Comparison of ENCODE assay signal across 21 cellular contexts in the genomic region with DNA sequence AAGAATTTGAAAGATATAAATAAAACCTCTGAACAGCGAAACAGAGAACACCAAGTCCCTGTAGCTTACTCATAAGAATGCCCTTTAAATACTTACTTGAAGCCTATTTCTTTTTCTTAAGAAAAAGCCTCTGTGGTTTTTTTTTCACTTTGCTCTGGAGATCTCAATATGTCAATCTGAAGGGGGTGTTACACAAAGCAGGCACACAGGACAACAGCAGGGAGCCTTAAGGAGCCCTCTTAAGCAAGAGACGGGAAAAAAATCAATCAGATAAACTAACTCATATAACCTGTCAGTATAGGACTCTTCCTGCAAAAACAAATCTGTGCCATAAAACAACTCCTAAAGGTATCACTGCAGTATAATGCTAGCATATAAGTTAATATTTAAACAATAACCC.
DNase-seq lines count a peak whose midpoint lies in the region; ATAC-seq and TF ChIP-seq lines count a peak whose summit lies in the region.
"Had no signal": no experiment of that assay in that cellular context is flagged by ENCODE, and none has a peak within 500 bp of the region (broad histone marks: within the 10 kb centered on the region; RNA-seq: fewer than 3 reads in every experiment).

No MANE protein-coding gene starts in this region.

- H3K27ac ChIP-seq in neuronal stem cell (replicated peaks; ENCODE audit: low read length): no peak overlapping the region
- H3K27ac ChIP-seq: BLaER1, HL-60, PC-9, SJCRH30 had no signal

- CTCF ChIA-PET in HEK293T (lab: Yijun Ruan, JAX): no interaction called here
- CTCF ChIA-PET in activated CD8-positive, alpha-beta T cell treated with anti-CD3 and anti-CD28 coated beads for 36 hours (lab: Charles Lee): no interaction called here

- H3K27me3 ChIP-seq in neuronal stem cell (ENCODE audit: control insufficient read depth in 3 of 3, insufficient read depth in 3 of 3, low read depth in 1 of 3, low read length in 3 of 3): no peaks in the 10 kb centered on the region
- H3K27me3 ChIP-seq: BLaER1, SJCRH30 had no signal

- POLR2A ChIA-PET in HEK293T (lab: Yijun Ruan, JAX): no interaction called here
- POLR2A ChIA-PET in activated CD8-positive, alpha-beta T cell treated with anti-CD3 and anti-CD28 coated beads for 36 hours (lab: Charles Lee): no interaction called here

- no peak overlapping the region for H3K23ac ChIP-seq in neuronal stem cell (ENCODE audit: low read depth, low read length, poor library complexity)

- H3K4ac ChIP-seq in neuronal stem cell (ENCODE audit: low read length): no peak overlapping the region

- no peaks in the 10 kb centered on the region for H3K4me1 Mint-ChIP-seq in activated CD8-positive, alpha-beta T cell treated with anti-CD3 and anti-CD28 coated beads for 36 hours (ENCODE audit: low read depth)
- H3K4me1 Mint-ChIP-seq: T-cell had no signal

- no peak overlapping the region for H3K9ac ChIP-seq in neuronal stem cell (ENCODE audit: low read depth, low read length, poor library complexity)
- H3K9ac ChIP-seq: BLaER1 had no signal

- H3K18ac ChIP-seq in neuronal stem cell (ENCODE audit: low read length): no peak overlapping the region

- no peaks in the 10 kb centered on the region for H3K36me3 ChIP-seq in neuronal stem cell (replicated peaks in 1 of 2; ENCODE audit: control insufficient read depth in 2 of 2, insufficient read depth in 2 of 2, low read length in 2 of 2)
- H3K36me3 ChIP-seq: BLaER1, SJCRH30 had no signal

- no peak overlapping the region for H2BK15ac ChIP-seq in neuronal stem cell (ENCODE audit: low read length)

- no peak overlapping the region for H3K4me3 Mint-ChIP-seq in activated CD8-positive, alpha-beta T cell treated with anti-CD3 and anti-CD28 coated beads for 36 hours
- H3K4me3 Mint-ChIP-seq: CD4-positive, alpha-beta T cell; T-cell had no signal

- no peak overlapping the region for H4K8ac ChIP-seq in neuronal stem cell (ENCODE audit: low read depth, low read length)

- peak overlapping the region; percentile 11 for H3K4me2 ChIP-seq in neuronal stem cell (ENCODE audit: insufficient read depth, low read length, poor library complexity, severe bottlenecking)
- H3K4me2 ChIP-seq: BLaER1, PC-9 had no signal

- H3K9me3 ChIP-seq in neuronal stem cell (replicated peaks in 1 of 2; ENCODE audit: control insufficient read depth in 2 of 2, insufficient read depth in 1 of 2, low read depth in 1 of 2, low read length in 2 of 2): no peaks in the 10 kb centered on the region
- H3K9me3 ChIP-seq: BLaER1, SJCRH30 had no signal

- no peak overlapping the region for H4K91ac ChIP-seq in neuronal stem cell (ENCODE audit: low read depth, low read length, poor library complexity)

- H2AK5ac ChIP-seq in neuronal stem cell (ENCODE audit: low read depth, low read length): no peak overlapping the region

- DNase-seq in HEK293T (ENCODE audit: extremely low spot score) (peak; percentile 14), NCI-H2171 treated with DMSO at 0.1 percent for 48 hours (lab: John Stamatoyannopoulos, UW) (peak; percentile 71), amniotic epithelial cell (ENCODE audit: low read depth) (peak; percentile 52), neuronal stem cell (ENCODE audit: low spot score) (peak; percentile 26), GM13977 (ENCODE audit: low spot score) (no peak)
- DNase-seq in activated CD8-positive, alpha-beta T cell treated with anti-CD3 and anti-CD28 coated beads for 36 hours: no peak
- DNase-seq: CD4-positive, alpha-beta T cell; DMS53; Karpas-422; NCI-H1092 treated with DMSO at 0.1 percent for 48 hours; NCI-H146; NCI-H2029 treated with DMSO at 0.1 percent for 48 hours; NCI-H446 treated with DMSO at 0.1 percent for 48 hours; NCI-H526 treated with DMSO at 0.1 percent for 48 hours; PC-9; SJCRH30; T-cell had no signal

- H3K14ac ChIP-seq in neuronal stem cell (ENCODE audit: low read length): no peak overlapping the region

- peaks cover 0 to 5% of the 10 kb centered on the region in 2 donors for H3K4me1 ChIP-seq in neuronal stem cell (ENCODE audit: control insufficient read depth in 2 of 2, insufficient read depth in 1 of 2, low read depth in 1 of 2, low read length in 2 of 2)
- H3K4me1 ChIP-seq: BLaER1, SJCRH30 had no signal

- in situ Hi-C loops in GM13977 (cut with MboI; ENCODE audit: low pct_unique_long_range_greater_than_20kb, low sequenced_read_pairs, unreplicated experiment): no loop called here

- H2BK12ac ChIP-seq in neuronal stem cell (ENCODE audit: low read length): no peak overlapping the region

- no peaks in the 10 kb centered on the region for H3K79me1 ChIP-seq in neuronal stem cell (ENCODE audit: low read depth, low read length)

- peak overlapping the region; percentile 57 for H2AFZ ChIP-seq in neuronal stem cell (ENCODE audit: low read length)
- H2AFZ ChIP-seq: PC-9 had no signal

- ATAC-seq in GM18519 (IDR thresholded peaks at IDR 0.05; ENCODE audit: low FRiP score, unreplicated experiment): no peak
- ATAC-seq in activated CD8-positive, alpha-beta T cell treated with anti-CD3 and anti-CD28 coated beads for 36 hours: no peak
- ATAC-seq: Right ventricle myocardium inferior, T-cell had no signal

- H3K27me3 Mint-ChIP-seq in activated CD8-positive, alpha-beta T cell treated with anti-CD3 and anti-CD28 coated beads for 36 hours: no peaks in the 10 kb centered on the region
- H3K27me3 Mint-ChIP-seq: CD4-positive, alpha-beta T cell; T-cell had no signal

- no peak overlapping the region for H2BK120ac ChIP-seq in neuronal stem cell (ENCODE audit: low read depth, low read length)

- H2BK5ac ChIP-seq in neuronal stem cell (ENCODE audit: low read length): no peak overlapping the region

- no peaks in the 10 kb centered on the region for H3K36me3 Mint-ChIP-seq in activated CD8-positive, alpha-beta T cell treated with anti-CD3 and anti-CD28 coated beads for 36 hours (ENCODE audit: low read depth)
- H3K36me3 Mint-ChIP-seq: T-cell had no signal

- no peaks in the 10 kb centered on the region for H3K9me3 Mint-ChIP-seq in activated CD8-positive, alpha-beta T cell treated with anti-CD3 and anti-CD28 coated beads for 36 hours

- TF ChIP-seq CTCF in activated CD8-positive, alpha-beta T cell treated with anti-CD3 and anti-CD28 coated beads for 36 hours (IDR thresholded peaks at IDR 0.05): no peak
- no peak for TF ChIP-seq CTCF in GM13977 (IDR thresholded peaks at IDR 0.05; ENCODE audit: extremely low read depth, insufficient read depth, missing control alignments)

- intact Hi-C loops in activated CD8-positive, alpha-beta T cell treated with anti-CD3 and anti-CD28 coated beads for 36 hours (cut with micrococcal nuclease): no loop called here

- H3K4me3 ChIP-seq in neuronal stem cell (ENCODE audit: low read length in 2 of 2): no peak overlapping the region
- H3K4me3 ChIP-seq: BLaER1, PC-9, SJCRH30 had no signal

- WGBS in neuronal stem cell (ENCODE audit: extremely low coverage in 2 of 2, insufficient read length in 2 of 2, insufficient replicate concordance in 1 of 2), 2 donors: no CpG with 5 or more reads among the region's 2 CpGs

- H3K27ac Mint-ChIP-seq in activated CD8-positive, alpha-beta T cell treated with anti-CD3 and anti-CD28 coated beads for 36 hours: no peak overlapping the region
- H3K27ac Mint-ChIP-seq: CD4-positive, alpha-beta T cell; T-cell had no signal

TF ChIP-seq in HEK293T, 16 proteins besides CTCF, POLR2A, EP300 and RAD21:
- TF ChIP-seq SUZ12 (IDR thresholded peaks at IDR 0.05) (no peak), SP1 (IDR thresholded peaks at IDR 0.05) (no peak), PKNOX1 (IDR thresholded peaks at IDR 0.05) (peak; percentile 74), LEF1 (IDR thresholded peaks at IDR 0.05; ENCODE audit: borderline replicate concordance) (no peak), L3MBTL2 (conservative IDR thresholded peaks at IDR 0.05) (no peak), FOXA1 (IDR thresholded peaks at IDR 0.05) (no peak), BHLHE40 (IDR thresholded peaks at IDR 0.05; ENCODE audit: borderline replicate concordance) (no peak), HDGF (IDR thresholded peaks at IDR 0.05; ENCODE audit: borderline replicate concordance) (no peak)

Comparison
In these comparisons a context has a peak if more than half of its experiments do, and no peak if none do; other contexts are left out.
1. DNase-seq: peak in HEK293T (single experiment), NCI-H2171 treated with DMSO at 0.1 percent for 48 hours (single experiment), amniotic epithelial cell (single experiment) and neuronal stem cell (single experiment); none in activated CD8-positive, alpha-beta T cell treated with anti-CD3 and anti-CD28 coated beads for 36 hours (single experiment) and GM13977 (single experiment).